Comparison of ENCODE assay signal across 8 cellular contexts in the genomic region with DNA sequence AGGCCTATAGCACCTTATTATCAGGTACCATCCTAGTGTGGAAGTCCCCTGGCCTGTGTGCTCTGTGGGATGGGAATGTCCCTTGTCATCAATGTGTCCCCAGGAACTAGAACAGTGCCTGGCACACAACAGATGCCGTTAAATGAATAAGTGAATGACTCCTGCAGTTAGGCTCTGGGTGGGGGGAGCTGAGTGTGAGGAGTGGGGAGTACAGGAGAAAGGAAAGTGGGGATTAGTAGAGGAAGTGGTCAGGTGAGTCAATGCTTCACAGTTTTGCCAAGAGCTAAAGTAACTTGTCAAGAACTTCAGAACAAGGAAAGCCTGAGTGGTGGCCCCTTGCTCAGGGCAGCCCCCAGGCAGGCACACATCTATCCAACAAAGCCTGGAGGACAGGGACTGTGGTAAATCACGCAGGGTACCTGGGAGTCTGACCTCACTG. TPM values are rescaled to one million over a fixed set of nuclear protein-coding genes. Genes with fewer than 3 reads are reported as not detected.
DNase-seq lines count a peak whose midpoint lies in the region; ATAC-seq and TF ChIP-seq lines count a peak whose summit lies in the region.

No MANE protein-coding gene starts in this region.

- peaks cover 51% of the 10 kb centered on the region for H3K4me1 Mint-ChIP-seq in memory B cell

- TF ChIP-seq CTCF in omental fat pad (IDR thresholded peaks at IDR 0.05) (no peak), heart right ventricle (IDR thresholded peaks at IDR 0.05) (no peak)

- peak overlapping the region; percentile 22 for H3K4me3 Mint-ChIP-seq in memory B cell

- no peaks in the 10 kb centered on the region for H3K27me3 Mint-ChIP-seq in memory B cell

- no peaks in the 10 kb centered on the region for H3K36me3 Mint-ChIP-seq in memory B cell

- H3K9me3 Mint-ChIP-seq in memory B cell: no peaks in the 10 kb centered on the region

- H3K9me3 ChIP-seq in heart right ventricle: no peaks in the 10 kb centered on the region

- no peak overlapping the region for H3K4me3 ChIP-seq in heart right ventricle

- peak overlapping the region in 3 of 10 donors; percentile 39 to 91 (median 67) for H3K27ac ChIP-seq in heart right ventricle

- no peaks in the 10 kb centered on the region for H3K27me3 ChIP-seq in heart right ventricle

- H3K4me1 ChIP-seq in heart right ventricle: peaks cover 8 to 81% (median 39%) of the 10 kb centered on the region in 9 donors

- H3K27ac Mint-ChIP-seq in memory B cell: peak overlapping the region; percentile 97

- intact Hi-C loops in heart right ventricle (cut with DNase I): loop anchor here (2.0 to 10.0 kb wide), 16 partner anchors 73 to 502 kb away; a partner anchor contains a TSS

- peak; percentile 48 for DNase-seq in activated CD4-positive, alpha-beta T cell treated with anti-CD3 and anti-CD28 coated beads, Interleukin-2, amount 50 U/mL, for 1 hour
- DNase-seq in memory B cell (ENCODE audit: low spot score in 2 of 2) (no peak), midbrain (lab: John Stamatoyannopoulos, UW) (no peak), omental fat pad (ENCODE audit: low spot score) (no peak), CD1c-positive myeloid dendritic cell (ENCODE audit: extremely low spot score) (no peak), heart right ventricle (no peak)

- 90 to 94% methylated on average over 2 of the region's 2 CpGs for WGBS in heart right ventricle, 2 donors

- ATAC-seq in GM18873 (IDR thresholded peaks at IDR 0.05; ENCODE audit: low FRiP score, unreplicated experiment) (peak; percentile 9), HG03196 (IDR thresholded peaks at IDR 0.05; ENCODE audit: unreplicated experiment) (peak; percentile 15), memory B cell (ENCODE audit: low read depth) (no peak), omental fat pad (ENCODE audit: low FRiP score) (no peak), heart right ventricle (no peak)

- H3K36me3 ChIP-seq in heart right ventricle: peaks cover 0 to 4% (median 0%) of the 10 kb centered on the region in 9 donors

RNA-seq across cellular contexts. Expression of a gene that starts 33.4 kb away (rescaled TPM):
- total RNA-seq in omental fat pad: 100 to 1,000 TPM; 156 to 272 (median 244) TPM
- total RNA-seq in heart right ventricle: 100 to 1,000 TPM; 115 to 182 (median 136) TPM
- polyA plus RNA-seq in heart right ventricle: 100 to 1,000 TPM in 1 of 2 donors, 10 to 100 TPM in 1; 82.4 to 420 TPM

RNA-seq across cellular contexts. Expression of a gene that starts 42.5 kb away (rescaled TPM):
- total RNA-seq in omental fat pad (10 to 100 TPM; 14.9 to 33.5 (median 21.1) TPM), heart right ventricle (10 to 100 TPM; 14.9 to 35.7 (median 22.7) TPM)
- polyA plus RNA-seq in heart right ventricle: 10 to 100 TPM; 13.7 to 15.1 TPM

Comparison
In these comparisons a context has a peak if more than half of its experiments do, and no peak if none do; other contexts are left out.
1. ATAC-seq: peak in GM18873 (single experiment) and HG03196 (single experiment); none in memory B cell (single experiment), omental fat pad (single experiment) and heart right ventricle (0 of 8).